Comparison of ENCODE assay signal across 27 cellular contexts in genomic region chr17:64304512-64304911, GRCh38.
"Had no signal": no experiment of that assay in that cellular context is flagged by ENCODE, and none has a peak within 500 bp of the region (broad histone marks: within the 10 kb centered on the region; RNA-seq: fewer than 3 reads in every experiment).

No MANE protein-coding gene starts in this region.

- H3K4me1 ChIP-seq: colonic mucosa had no signal

- H3K4me3 Mint-ChIP-seq: dendritic cell treated with granulocyte-macrophage colony-stimulating factor and Interleukin-4, amounts not matched to agents 40 ng/mL and 50 ng/mL, for 4 days; effector memory CD8-positive, alpha-beta T cell; endodermal cell; immature natural killer cell; mesothelial cell of epicardium had no signal

- H3K36me3 Mint-ChIP-seq: immature natural killer cell, mesothelial cell of epicardium had no signal

- H3K4me1 Mint-ChIP-seq: immature natural killer cell had no signal

- H3K27ac Mint-ChIP-seq: dendritic cell treated with granulocyte-macrophage colony-stimulating factor and Interleukin-4, amounts not matched to agents 40 ng/mL and 50 ng/mL, for 4 days; effector memory CD8-positive, alpha-beta T cell; endodermal cell; immature natural killer cell; mesothelial cell of epicardium had no signal

- H3K27me3 ChIP-seq: colonic mucosa, esophagus squamous epithelium, gastrocnemius medialis, heart right ventricle, left lung had no signal

- H3K4me3 ChIP-seq: colonic mucosa, esophagus squamous epithelium, gastrocnemius medialis, heart right ventricle, left lung, lower lobe of right lung, mucosa of descending colon had no signal

- ATAC-seq: effector memory CD8-positive, alpha-beta T cell; esophagus mucosa; gastrocnemius medialis; heart right ventricle; left cardiac atrium; left lung; left ventricle myocardium superior; lower lobe of right lung; mucosa of descending colon had no signal

- H3K36me3 ChIP-seq: colonic mucosa, esophagus squamous epithelium, gastrocnemius medialis, heart right ventricle, left lung, lower lobe of right lung had no signal

- H3K27ac ChIP-seq: colonic mucosa, epithelial cell of prostate, esophagus squamous epithelium, gastrocnemius medialis, heart right ventricle, left lung, lower lobe of right lung had no signal

- H3K9me3 ChIP-seq: colonic mucosa, esophagus squamous epithelium, gastrocnemius medialis, heart right ventricle, left lung, lower lobe of right lung, mucosa of descending colon had no signal

- DNase-seq: colonic mucosa; cortex of kidney; effector CD8-positive, alpha-beta T cell; effector memory CD8-positive, alpha-beta T cell; endodermal cell; erythroblast; esophagus squamous epithelium; foreskin fibroblast; foreskin melanocyte; gastrocnemius medialis; glutamatergic neuron; head of caudate nucleus; heart right ventricle; hypothalamus; immature natural killer cell; islet precursor cell; kidney; left cardiac atrium; left lung; left ventricle myocardium superior; lower lobe of right lung; mesenchymal stem cell; mucosa of descending colon had no signal

- H3K9me3 Mint-ChIP-seq: dendritic cell treated with granulocyte-macrophage colony-stimulating factor and Interleukin-4, amounts not matched to agents 40 ng/mL and 50 ng/mL, for 4 days; effector memory CD8-positive, alpha-beta T cell; endodermal cell; immature natural killer cell; mesothelial cell of epicardium had no signal
